Comparison of ENCODE assay signal across 22 cellular contexts in the genomic region with DNA sequence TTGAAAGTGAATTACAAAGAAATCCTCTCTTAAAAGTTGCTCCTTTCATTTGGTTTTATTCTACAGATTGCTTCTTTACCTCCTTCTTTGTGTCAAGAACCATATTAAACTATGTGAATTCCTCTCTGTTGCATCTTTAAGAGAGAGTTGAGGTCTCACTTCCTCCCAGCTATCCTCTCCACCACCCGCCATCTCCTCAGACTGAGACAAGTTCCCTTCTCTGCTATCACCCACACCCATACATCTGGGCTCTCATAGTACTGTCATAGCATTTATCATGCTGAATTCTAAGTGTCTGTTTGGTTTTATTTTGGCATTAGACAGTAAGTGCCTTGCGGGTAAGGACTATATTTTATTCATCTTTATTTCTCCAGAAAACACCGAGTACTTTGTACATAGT.
DNase-seq lines count a peak whose midpoint lies in the region; ATAC-seq, FAIRE-seq and TF ChIP-seq lines count a peak whose summit lies in the region.
"Had no signal": no experiment of that assay in that cellular context is flagged by ENCODE, and none has a peak within 500 bp of the region (broad histone marks: within the 10 kb centered on the region; RNA-seq: fewer than 3 reads in every experiment).

No MANE protein-coding gene starts in this region.

- TF ChIP-seq CTCF in D721Med (IDR thresholded peaks at IDR 0.05; ENCODE audit: insufficient read depth, missing control alignments): no peak

- no peak for FAIRE-seq in D721Med (lab: Jason Lieb, UNC)

- ATAC-seq in HG02884 (IDR thresholded peaks at IDR 0.05; ENCODE audit: unreplicated experiment) (peak; percentile 80), GM18867 (IDR thresholded peaks at IDR 0.05; ENCODE audit: unreplicated experiment) (no peak)
- ATAC-seq: activated T-cell treated with anti-CD3 and anti-CD28 coated beads, Interleukin-2, amount 50 U/mL, for 72 hours; effector memory CD8-positive, alpha-beta T cell; left cardiac atrium had no signal

- DNase-seq in SIG-M5 treated with dmso at 0.1 percent for 504 hours (lab: John Stamatoyannopoulos, UW; ENCODE audit: unreplicated experiment) (peak; percentile 32), SIG-M5 (lab: John Stamatoyannopoulos, UW) (no peak), NAMALWA (ENCODE audit: low spot score) (peak; percentile 23), pons (ENCODE audit: low spot score) (peak; percentile 28), D721Med (ENCODE audit: insufficient read length, low spot score) (no peak), dedifferentiated amniotic fluid mesenchymal stem cell (ENCODE audit: extremely low spot score) (no peak)
- DNase-seq: activated CD4-positive, alpha-beta T cell treated with anti-CD3 and anti-CD28 coated beads, Interleukin-2, amount 50 U/mL, for 48 hours; activated T-cell treated with anti-CD3 and anti-CD28 coated beads, Interleukin-2, amount 50 U/mL, for 72 hours; adrenal gland; caudate nucleus; DMS153; effector memory CD8-positive, alpha-beta T cell; hippocampal formation; KBM-7; left cardiac atrium; NCI-H1436; SJCRH30; stimulated activated CD4-positive, alpha-beta T cell treated with anti-CD3 and anti-CD28 coated beads, Interleukin-4, amount 100 ng/mL, for 1 hour; stimulated activated CD8-positive, alpha-beta memory T cell treated with anti-CD3 and anti-CD28 coated beads, Interleukin-4, amount 100 ng/mL, for 48 hours; trophoblast cell had no signal

Comparison
In these comparisons a context has a peak if more than half of its experiments do, and no peak if none do; other contexts are left out.
1. DNase-seq: peak in SIG-M5 treated with dmso at 0.1 percent for 504 hours (single experiment), NAMALWA (single experiment) and pons (single experiment); none in SIG-M5 (single experiment), D721Med (single experiment) and dedifferentiated amniotic fluid mesenchymal stem cell (single experiment).